40 cellular contexts compared by ENCODE assay signal in genomic region chr7:135782377-135782776, GRCh38. TPM values are rescaled to one million over a fixed set of nuclear protein-coding genes. Genes with fewer than 3 reads are reported as not detected.
"Had no signal": no experiment of that assay in that cellular context is flagged by ENCODE, and none has a peak within 500 bp of the region (broad histone marks: within the 10 kb centered on the region; RNA-seq: fewer than 3 reads in every experiment).

No MANE protein-coding gene starts in this region.

- H3K9me3 Mint-ChIP-seq: activated CD4-positive, alpha-beta memory T cell treated with anti-CD3 and anti-CD28 coated beads, Interleukin-2, amount 10 ng/mL, durations not matched to agents 7 days and 5 days had no signal

- ATAC-seq: activated CD8-positive, alpha-beta memory T cell treated with anti-CD3 and anti-CD28 coated beads, Interleukin-2, amount 10 ng/mL, durations not matched to agents 7 days and 5 days; activated naive CD8-positive, alpha-beta T cell treated with anti-CD3 and anti-CD28 coated beads, Interleukin-2, amount 50 U/mL, for 24 hours; Panc1; SK-N-SH treated with all-trans-retinoic acid at 6 μM for 48 hours had no signal

- H3K36me3 ChIP-seq: MG63, WERI-Rb-1 had no signal

- H3K27ac ChIP-seq: WERI-Rb-1 had no signal

- DNase-seq: activated CD4-positive, alpha-beta memory T cell treated with anti-CD3 and anti-CD28 coated beads, Interleukin-2, amount 10 ng/mL, durations not matched to agents 7 days and 5 days; activated CD4-positive, alpha-beta T cell treated with anti-CD3 and anti-CD28 coated beads for 1 hour; activated CD4-positive, alpha-beta T cell treated with anti-CD3 and anti-CD28 coated beads for 48 hours; activated CD4-positive, CD25-positive, alpha-beta regulatory T cell; activated CD8-positive, alpha-beta memory T cell treated with anti-CD3 and anti-CD28 coated beads for 24 hours; activated CD8-positive, alpha-beta memory T cell treated with anti-CD3 and anti-CD28 coated beads, Interleukin-2, amount 10 ng/mL, durations not matched to agents 7 days and 5 days; activated CD8-positive, alpha-beta memory T cell treated with anti-CD3 and anti-CD28 coated beads, Interleukin-2, amount 50 U/mL, for 48 hours; activated effector memory CD4-positive, alpha-beta T cell treated with Interleukin-2 at 50 U/mL for 16 hours; activated naive CD4-positive, alpha-beta T cell treated with anti-CD3 and anti-CD28 coated beads, Interleukin-2, amount 10 ng/mL, durations not matched to agents 7 days and 5 days; activated naive CD8-positive, alpha-beta T cell treated with anti-CD3 and anti-CD28 coated beads, Interleukin-2, amount 50 U/mL, for 24 hours; activated T-cell treated with anti-CD3 and anti-CD28 coated beads, Interleukin-2, amount 50 U/mL, for 48 hours; anterior cingulate cortex; central memory CD4-positive, alpha-beta T cell; Kasumi-1; KG1; MG63; NCI-H1048; NCI-H1105 treated with DMSO at 0.1 percent for 48 hours; NCI-H1436; NCI-H1694; NCI-H1930; NCI-H2081 treated with DMSO at 0.1 percent for 48 hours; NCI-H345; NCI-H524 treated with DMSO at 0.1 percent for 48 hours; NCI-H774; SIG-M5; SW 1271; T-helper 1 cell; T-helper 2 cell; T-helper 9 cell; WERI-Rb-1 had no signal

- FAIRE-seq: bronchial epithelial cell had no signal

- H3K36me3 Mint-ChIP-seq: activated CD8-positive, alpha-beta memory T cell treated with anti-CD3 and anti-CD28 coated beads, Interleukin-2, amount 10 ng/mL, durations not matched to agents 7 days and 5 days; activated naive CD4-positive, alpha-beta T cell treated with anti-CD3 and anti-CD28 coated beads, Interleukin-2, amount 10 ng/mL, durations not matched to agents 7 days and 5 days; activated naive CD8-positive, alpha-beta T cell; IgD-negative memory B cell had no signal

- H3K27ac Mint-ChIP-seq: activated CD4-positive, alpha-beta memory T cell treated with anti-CD3 and anti-CD28 coated beads, Interleukin-2, amount 10 ng/mL, durations not matched to agents 7 days and 5 days; activated CD8-positive, alpha-beta memory T cell treated with anti-CD3 and anti-CD28 coated beads, Interleukin-2, amount 10 ng/mL, durations not matched to agents 7 days and 5 days; activated naive CD4-positive, alpha-beta T cell treated with anti-CD3 and anti-CD28 coated beads, Interleukin-2, amount 10 ng/mL, durations not matched to agents 7 days and 5 days; activated naive CD8-positive, alpha-beta T cell; activated naive CD8-positive, alpha-beta T cell treated with anti-CD3 and anti-CD28 coated beads, Interleukin-2, amount 50 U/mL, for 24 hours; brain; IgD-negative memory B cell had no signal

- H3K4me3 Mint-ChIP-seq: activated CD4-positive, alpha-beta memory T cell treated with anti-CD3 and anti-CD28 coated beads, Interleukin-2, amount 10 ng/mL, durations not matched to agents 7 days and 5 days; activated CD8-positive, alpha-beta memory T cell treated with anti-CD3 and anti-CD28 coated beads, Interleukin-2, amount 10 ng/mL, durations not matched to agents 7 days and 5 days; activated naive CD4-positive, alpha-beta T cell treated with anti-CD3 and anti-CD28 coated beads, Interleukin-2, amount 10 ng/mL, durations not matched to agents 7 days and 5 days; activated naive CD8-positive, alpha-beta T cell; activated naive CD8-positive, alpha-beta T cell treated with anti-CD3 and anti-CD28 coated beads, Interleukin-2, amount 50 U/mL, for 24 hours; brain; IgD-negative memory B cell had no signal

- H3K4me3 ChIP-seq: MG63 had no signal

- H3K4me1 Mint-ChIP-seq: activated CD4-positive, alpha-beta memory T cell treated with anti-CD3 and anti-CD28 coated beads, Interleukin-2, amount 10 ng/mL, durations not matched to agents 7 days and 5 days; activated CD8-positive, alpha-beta memory T cell treated with anti-CD3 and anti-CD28 coated beads, Interleukin-2, amount 10 ng/mL, durations not matched to agents 7 days and 5 days; activated naive CD4-positive, alpha-beta T cell treated with anti-CD3 and anti-CD28 coated beads, Interleukin-2, amount 10 ng/mL, durations not matched to agents 7 days and 5 days; activated naive CD8-positive, alpha-beta T cell treated with anti-CD3 and anti-CD28 coated beads, Interleukin-2, amount 50 U/mL, for 24 hours; brain; IgD-negative memory B cell had no signal

- H3K27me3 ChIP-seq: MG63 had no signal

RNA-seq across cellular contexts. Expression of gene FAM180A, which starts 33.8 kb away (rescaled TPM):
- total RNA-seq: activated CD4-positive, alpha-beta memory T cell treated with anti-CD3 and anti-CD28 coated beads, Interleukin-2, amount 10 ng/mL, durations not matched to agents 7 days and 5 days; activated CD8-positive, alpha-beta memory T cell treated with anti-CD3 and anti-CD28 coated beads, Interleukin-2, amount 10 ng/mL, durations not matched to agents 7 days and 5 days; NCI-H460; SK-MEL-5 had no signal
- polyA plus RNA-seq: IgD-negative memory B cell had no signal

RNA-seq across cellular contexts. Expression of gene SLC13A4, which starts 54.4 kb away (rescaled TPM):
- total RNA-seq: activated CD4-positive, alpha-beta memory T cell treated with anti-CD3 and anti-CD28 coated beads, Interleukin-2, amount 10 ng/mL, durations not matched to agents 7 days and 5 days; activated CD8-positive, alpha-beta memory T cell treated with anti-CD3 and anti-CD28 coated beads, Interleukin-2, amount 10 ng/mL, durations not matched to agents 7 days and 5 days; NCI-H460; RPMI7951 had no signal
